Comparison of ENCODE assay signal across 1 cellular context in the genomic region with DNA sequence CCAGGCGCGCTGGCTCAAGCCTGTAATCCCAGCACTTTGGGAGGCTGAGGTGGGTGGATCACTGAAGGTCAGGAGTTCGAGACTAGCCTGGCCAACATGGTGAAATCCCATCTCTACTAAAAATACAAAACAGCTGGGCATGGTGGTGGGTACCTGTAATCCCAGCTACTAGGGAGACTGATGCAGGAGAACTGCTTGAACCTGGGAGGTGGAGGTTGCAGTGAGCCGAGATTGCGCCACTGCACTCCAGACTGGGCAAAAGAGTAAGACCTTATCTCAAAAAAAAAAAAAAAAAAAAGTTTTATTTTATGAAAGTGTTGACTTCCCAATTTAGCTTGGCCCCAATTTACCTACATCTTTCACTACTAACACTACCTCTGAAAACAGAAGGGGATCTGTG.
TF ChIP-seq lines count a peak whose summit lies in the region.

No MANE protein-coding gene starts in this region.

TF ChIP-seq in HepG2, 621 proteins besides CTCF, POLR2A, EP300 and RAD21:
- 0 out of 2 replicates have a peak, but pooled peaks have one; percentile 43 for TF ChIP-seq ZNF121 (CRISPR knock-in tag; IDR thresholded peaks at IDR 0.05)
TF ChIP-seq in HepG2: peak in this region for 1; not testable (repeated sequence) for 620.
